Comparison of ENCODE assay signal across 17 cellular contexts in genomic region chr9:126275386-126276001, GRCh38. TPM values are rescaled to one million over a fixed set of nuclear protein-coding genes. Genes with fewer than 3 reads are reported as not detected.
DNase-seq lines count a peak whose midpoint lies in the region; ATAC-seq and TF ChIP-seq lines count a peak whose summit lies in the region.
"Had no signal": no experiment of that assay in that cellular context is flagged by ENCODE, and none has a peak within 500 bp of the region (broad histone marks: within the 10 kb centered on the region; RNA-seq: fewer than 3 reads in every experiment).

No MANE protein-coding gene starts in this region.

- no peak overlapping the region for H3K4me3 ChIP-seq in H7 (ENCODE audit: insufficient read depth, low read depth, low read length)
- H3K4me3 ChIP-seq in psoas muscle, result no peak overlapping the region

- peak overlapping the region; percentile 28 to 84 (median 55) for H3K27ac Mint-ChIP-seq in brain
- H3K27ac Mint-ChIP-seq: IgD-negative memory B cell had no signal

- intact Hi-C loops in psoas muscle (cut with DNase I), result loop anchor here in 1 of 2 donors (10.0 kb wide), 1 partner anchor 111 kb away; no protein-coding TSS in a partner anchor

- TF ChIP-seq CTCF in brain (conservative IDR thresholded peaks at IDR 0.05) (no peak), psoas muscle (IDR thresholded peaks at IDR 0.05) (no peak)

- no peaks in the 10 kb centered on the region for H3K36me3 ChIP-seq in H7 (replicated peaks; ENCODE audit: control insufficient read depth, insufficient read depth, low read length)
- no peaks in the 10 kb centered on the region for H3K36me3 ChIP-seq in psoas muscle (ENCODE audit: insufficient read depth in 1 of 2, low read depth in 1 of 2)

- H3K9me3 ChIP-seq in psoas muscle, result no peaks in the 10 kb centered on the region

- peaks cover 3% of the 10 kb centered on the region for H3K36me3 Mint-ChIP-seq in brain
- H3K36me3 Mint-ChIP-seq: IgD-negative memory B cell had no signal

- no peak overlapping the region for H3K4me3 Mint-ChIP-seq in brain
- H3K4me3 Mint-ChIP-seq: IgD-negative memory B cell had no signal

- peaks cover 21 to 38% (median 29%) of the 10 kb centered on the region in 5 experiments for H3K9me3 Mint-ChIP-seq in brain

- no peaks in the 10 kb centered on the region for H3K27me3 ChIP-seq in H7 (ENCODE audit: control insufficient read depth, insufficient read depth, low read length)
- H3K27me3 ChIP-seq in psoas muscle (ENCODE audit: insufficient read depth in 3 of 3, low read length in 2 of 3), result no peaks in the 10 kb centered on the region

- H3K4me1 ChIP-seq in psoas muscle, result no peaks in the 10 kb centered on the region

- peaks cover 7% of the 10 kb centered on the region for H3K27me3 Mint-ChIP-seq in brain

- peaks cover 16% of the 10 kb centered on the region for H3K4me1 Mint-ChIP-seq in brain
- H3K4me1 Mint-ChIP-seq: IgD-negative memory B cell had no signal

- no peak for ATAC-seq in psoas muscle

- WGBS in psoas muscle, 3 donors, result 49 to 66% (median 56%) methylated on average over 13 of the region's 13 CpGs

- DNase-seq in H7, result peak; percentile 53
- DNase-seq in hippocampal formation (lab: John Stamatoyannopoulos, UW), result peak; percentile 85 to 89
- peak; percentile 68 for DNase-seq in occipital lobe (lab: John Stamatoyannopoulos, UW)
- no peak for DNase-seq in NOMO-1 treated with DMSO at 0.1 percent for 48 hours (lab: John Stamatoyannopoulos, UW; ENCODE audit: unreplicated experiment)
- no peak for DNase-seq in psoas muscle
- DNase-seq in T1000 (lab: John Stamatoyannopoulos, UW), result no peak
- no peak for DNase-seq in UCSD-AML1 (lab: John Stamatoyannopoulos, UW; ENCODE audit: unreplicated experiment)
- DNase-seq: activated CD8-positive, alpha-beta memory T cell treated with anti-CD3 and anti-CD28 coated beads, Interleukin-2, amount 50 U/mL, for 4 hours; AML-193; EL; NCI-H1436; SIG-M5; stimulated activated CD4-positive, alpha-beta T cell treated with anti-CD3 and anti-CD28 coated beads, Interleukin-4, amount 100 ng/mL, for 1 hour; stimulated activated naive CD4-positive, alpha-beta T cell had no signal

- no peak overlapping the region for H3K27ac ChIP-seq in psoas muscle
- H3K27ac ChIP-seq: VCaP had no signal

RNA-seq across cellular contexts. Expression of gene MVB12B, which starts 51.1 kb away (rescaled TPM):
- total RNA-seq in H7 (2014; rRNA removed; shearing (Covaris generic)), result 6.1 and 7.2 TPM in 2 replicates
- polyA plus RNA-seq in brain (ENCODE audit: insufficient read depth, low read depth, low replicate concordance), result 42.1 TPM
- 28.7 TPM for total RNA-seq in occipital lobe
- 10 to 100 TPM in 3 of 4 donors, 1 to 10 TPM in 1; 7.8 to 25.6 (median 15.1) TPM for total RNA-seq in psoas muscle
- 10 to 100 TPM in 1 of 3 donors, 1 to 10 TPM in 2; 1.5 to 11.6 (median 3.8) TPM for polyA plus RNA-seq in psoas muscle

Comparison
In these comparisons a context has a peak if more than half of its experiments do, and no peak if none do; other contexts are left out.
1. DNase-seq: peak in H7 (single experiment), hippocampal formation (2 of 2) and occipital lobe (single experiment); none in NOMO-1 treated with DMSO at 0.1 percent for 48 hours (single experiment), psoas muscle (0 of 2), T1000 (single experiment) and UCSD-AML1 (single experiment).